30 cellular contexts compared by ENCODE assay signal in the genomic region with DNA sequence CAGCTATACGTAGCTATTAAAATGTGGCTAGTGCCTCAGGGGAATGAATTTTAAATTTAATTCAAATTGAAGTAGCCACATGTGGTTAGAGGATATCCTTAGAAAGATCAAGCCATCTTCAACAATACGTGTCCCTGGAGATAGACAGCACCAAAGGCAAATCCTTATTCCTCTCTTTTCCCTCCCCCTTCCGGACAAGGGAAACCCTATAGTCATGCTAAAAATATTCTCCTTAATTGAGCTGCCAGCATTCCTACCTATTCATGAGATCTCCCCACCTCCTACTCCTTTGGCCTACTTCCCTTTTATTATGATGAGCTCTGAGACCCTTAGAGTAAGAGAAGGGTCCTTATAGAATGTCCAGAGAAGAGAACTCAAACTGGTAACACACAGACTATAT. TPM values are rescaled to one million over a fixed set of nuclear protein-coding genes. Genes with fewer than 3 reads are reported as not detected.
DNase-seq lines count a peak whose midpoint lies in the region; ATAC-seq lines count a peak whose summit lies in the region.
"Had no signal": no experiment of that assay in that cellular context is flagged by ENCODE, and none has a peak within 500 bp of the region (broad histone marks: within the 10 kb centered on the region; RNA-seq: fewer than 3 reads in every experiment).

No MANE protein-coding gene starts in this region.

- no peaks in the 10 kb centered on the region for H3K9me3 Mint-ChIP-seq in activated CD4-positive, alpha-beta T cell treated with anti-CD3 and anti-CD28 coated beads, Interleukin-2, amount 10 ng/mL, durations not matched to agents 7 days and 5 days
- no peaks in the 10 kb centered on the region for H3K9me3 Mint-ChIP-seq in CD8-positive, alpha-beta memory T cell
- no peaks in the 10 kb centered on the region for H3K9me3 Mint-ChIP-seq in activated T-helper 1 cell treated with anti-CD3 and anti-CD28 coated beads, Interleukin-12 subunit alpha, Interleukin-12 subunit beta, Interleukin-2, Interleukin-4 antibody, amounts not matched to agents 30 ng/mL and 10 ng/mL and 1 ng/mL, durations not matched to agents 14 hours and 24 hours and 36 hours
- peaks cover 0 to 5% (median 0%) of the 10 kb centered on the region in 11 donors for H3K9me3 Mint-ChIP-seq in naive thymus-derived CD4-positive, alpha-beta T cell

- H3K27ac Mint-ChIP-seq in activated CD4-positive, alpha-beta T cell treated with anti-CD3 and anti-CD28 coated beads, Interleukin-2, amount 10 ng/mL, durations not matched to agents 7 days and 5 days, result peak overlapping the region; percentile 32
- H3K27ac Mint-ChIP-seq in CD8-positive, alpha-beta memory T cell, result peak overlapping the region in 7 of 8 donors; percentile 93 to 99 (median 97)
- peak overlapping the region; percentile 32 for H3K27ac Mint-ChIP-seq in activated T-helper 1 cell treated with anti-CD3 and anti-CD28 coated beads, Interleukin-12 subunit alpha, Interleukin-12 subunit beta, Interleukin-2, Interleukin-4 antibody, amounts not matched to agents 30 ng/mL and 10 ng/mL and 1 ng/mL, durations not matched to agents 14 hours and 24 hours and 36 hours
- H3K27ac Mint-ChIP-seq in naive thymus-derived CD4-positive, alpha-beta T cell, result peak overlapping the region; percentile 49 to 98 (median 93)

- peaks cover 98% of the 10 kb centered on the region for H3K4me1 ChIP-seq in CD8-positive, alpha-beta memory T cell (ENCODE audit: insufficient read depth, low read length)
- H3K4me1 ChIP-seq in naive thymus-derived CD4-positive, alpha-beta T cell (ENCODE audit: control insufficient read depth in 2 of 2, insufficient read depth in 2 of 2, low read length in 2 of 2), result peaks cover 97 to 98% of the 10 kb centered on the region in 2 donors
- H3K4me1 ChIP-seq: A549 had no signal

- DNase-seq in activated CD4-positive, alpha-beta T cell treated with anti-CD3 and anti-CD28 coated beads, Interleukin-2, amount 10 ng/mL, durations not matched to agents 7 days and 5 days, result no peak
- no peak for DNase-seq in activated CD4-positive, alpha-beta T cell treated with anti-CD3 and anti-CD28 coated beads, Interleukin-2, amount 50 U/mL, for 48 hours
- no peak for DNase-seq in CD8-positive, alpha-beta memory T cell
- DNase-seq in activated T-helper 1 cell treated with anti-CD3 and anti-CD28 coated beads, Interleukin-12 subunit alpha, Interleukin-12 subunit beta, Interleukin-2, Interleukin-4 antibody, amounts not matched to agents 30 ng/mL and 10 ng/mL and 1 ng/mL, durations not matched to agents 14 hours and 24 hours and 36 hours (ENCODE audit: low spot score), result no peak
- no peak for DNase-seq in naive thymus-derived CD4-positive, alpha-beta T cell
- DNase-seq: activated gamma-delta T cell; DMS79; effector CD4-positive, alpha-beta T cell; esophagus squamous epithelium; H9; KBM-7; left colon; NCI-H1048; NCI-H187 treated with DMSO at 0.1 percent for 48 hours; PC-3; SIG-M5; testis; WERI-Rb-1 had no signal

- no peak overlapping the region for H3K4me3 ChIP-seq in CD8-positive, alpha-beta memory T cell (ENCODE audit: low read length)
- H3K4me3 ChIP-seq in naive thymus-derived CD4-positive, alpha-beta T cell (ENCODE audit: low read length), result no peak overlapping the region
- H3K4me3 ChIP-seq: A549, esophagus squamous epithelium, sigmoid colon, testis had no signal

- H3K27ac ChIP-seq in CD8-positive, alpha-beta memory T cell (ENCODE audit: low read depth, low read length), result no peak overlapping the region
- H3K27ac ChIP-seq in naive thymus-derived CD4-positive, alpha-beta T cell (ENCODE audit: low read depth, low read length), result peak overlapping the region; percentile 75
- H3K27ac ChIP-seq: A549, C4-2B, testis, WERI-Rb-1 had no signal

- intact Hi-C loops in activated T-helper 1 cell treated with anti-CD3 and anti-CD28 coated beads, Interleukin-12 subunit alpha, Interleukin-12 subunit beta, Interleukin-2, Interleukin-4 antibody, amounts not matched to agents 30 ng/mL and 10 ng/mL and 1 ng/mL, durations not matched to agents 14 hours and 24 hours and 36 hours (cut with micrococcal nuclease), result no loop called here
- intact Hi-C loops in naive thymus-derived CD4-positive, alpha-beta T cell (cut with micrococcal nuclease), result no loop called here

- H3K36me3 Mint-ChIP-seq in activated CD4-positive, alpha-beta T cell treated with anti-CD3 and anti-CD28 coated beads, Interleukin-2, amount 10 ng/mL, durations not matched to agents 7 days and 5 days (ENCODE audit: low read depth), result peaks cover 99% of the 10 kb centered on the region
- peaks cover 27 to 96% (median 57%) of the 10 kb centered on the region in 3 donors for H3K36me3 Mint-ChIP-seq in CD8-positive, alpha-beta memory T cell
- peaks cover 90% of the 10 kb centered on the region for H3K36me3 Mint-ChIP-seq in activated T-helper 1 cell treated with anti-CD3 and anti-CD28 coated beads, Interleukin-12 subunit alpha, Interleukin-12 subunit beta, Interleukin-2, Interleukin-4 antibody, amounts not matched to agents 30 ng/mL and 10 ng/mL and 1 ng/mL, durations not matched to agents 14 hours and 24 hours and 36 hours (ENCODE audit: low read depth)
- H3K36me3 Mint-ChIP-seq in naive thymus-derived CD4-positive, alpha-beta T cell, result peaks cover 47 to 92% (median 90%) of the 10 kb centered on the region in 5 donors

- no peaks in the 10 kb centered on the region for H3K27me3 Mint-ChIP-seq in activated CD4-positive, alpha-beta T cell treated with anti-CD3 and anti-CD28 coated beads, Interleukin-2, amount 10 ng/mL, durations not matched to agents 7 days and 5 days
- no peaks in the 10 kb centered on the region for H3K27me3 Mint-ChIP-seq in CD8-positive, alpha-beta memory T cell
- H3K27me3 Mint-ChIP-seq in activated T-helper 1 cell treated with anti-CD3 and anti-CD28 coated beads, Interleukin-12 subunit alpha, Interleukin-12 subunit beta, Interleukin-2, Interleukin-4 antibody, amounts not matched to agents 30 ng/mL and 10 ng/mL and 1 ng/mL, durations not matched to agents 14 hours and 24 hours and 36 hours (ENCODE audit: insufficient read depth), result no peaks in the 10 kb centered on the region
- no peaks in the 10 kb centered on the region for H3K27me3 Mint-ChIP-seq in naive thymus-derived CD4-positive, alpha-beta T cell

- no peaks in the 10 kb centered on the region for H3K27me3 ChIP-seq in CD8-positive, alpha-beta memory T cell (ENCODE audit: insufficient read depth, low read length, poor library complexity, severe bottlenecking)
- H3K27me3 ChIP-seq in naive thymus-derived CD4-positive, alpha-beta T cell (ENCODE audit: control insufficient read depth in 2 of 2, insufficient read depth in 2 of 2, low read length in 2 of 2), result no peaks in the 10 kb centered on the region
- H3K27me3 ChIP-seq: esophagus squamous epithelium, sigmoid colon, testis had no signal

- no peak overlapping the region for H3K4me3 Mint-ChIP-seq in activated CD4-positive, alpha-beta T cell treated with anti-CD3 and anti-CD28 coated beads, Interleukin-2, amount 10 ng/mL, durations not matched to agents 7 days and 5 days
- H3K4me3 Mint-ChIP-seq in CD8-positive, alpha-beta memory T cell, result peak overlapping the region; percentile 10 to 76 (median 45)
- H3K4me3 Mint-ChIP-seq in activated T-helper 1 cell treated with anti-CD3 and anti-CD28 coated beads, Interleukin-12 subunit alpha, Interleukin-12 subunit beta, Interleukin-2, Interleukin-4 antibody, amounts not matched to agents 30 ng/mL and 10 ng/mL and 1 ng/mL, durations not matched to agents 14 hours and 24 hours and 36 hours, result no peak overlapping the region
- peak overlapping the region in 9 of 10 donors; percentile 13 to 100 (median 52) for H3K4me3 Mint-ChIP-seq in naive thymus-derived CD4-positive, alpha-beta T cell
- H3K4me3 Mint-ChIP-seq: H9, neural crest cell had no signal

- POLR2A ChIA-PET in activated CD4-positive, alpha-beta T cell treated with anti-CD3 and anti-CD28 coated beads, Interleukin-2, amount 10 ng/mL, durations not matched to agents 7 days and 5 days (lab: Charles Lee), result interaction anchor here (0.9 kb wide), 1 partner anchor 48 kb away, joined by 3 read pairs; no protein-coding TSS in a partner anchor
- POLR2A ChIA-PET in CD8-positive, alpha-beta memory T cell (lab: Charles Lee), result interaction anchor here (16.5 kb wide), 1 partner anchor 9 kb away, joined by 290 read pairs; no protein-coding TSS in a partner anchor
- POLR2A ChIA-PET in naive thymus-derived CD4-positive, alpha-beta T cell (lab: Charles Lee), result interaction anchor here (0.9 to 39.5 kb wide), 5 partner anchors 3 to 1888 kb away, joined by 4 to 1119 read pairs (median 391); partner anchors contain the start of gene LCP2

- peaks cover 100% of the 10 kb centered on the region for H3K4me1 Mint-ChIP-seq in activated CD4-positive, alpha-beta T cell treated with anti-CD3 and anti-CD28 coated beads, Interleukin-2, amount 10 ng/mL, durations not matched to agents 7 days and 5 days
- peaks cover 100% of the 10 kb centered on the region in 3 donors for H3K4me1 Mint-ChIP-seq in CD8-positive, alpha-beta memory T cell
- peaks cover 100% of the 10 kb centered on the region for H3K4me1 Mint-ChIP-seq in activated T-helper 1 cell treated with anti-CD3 and anti-CD28 coated beads, Interleukin-12 subunit alpha, Interleukin-12 subunit beta, Interleukin-2, Interleukin-4 antibody, amounts not matched to agents 30 ng/mL and 10 ng/mL and 1 ng/mL, durations not matched to agents 14 hours and 24 hours and 36 hours (ENCODE audit: low read depth)
- peaks cover 94 to 100% (median 100%) of the 10 kb centered on the region in 7 donors for H3K4me1 Mint-ChIP-seq in naive thymus-derived CD4-positive, alpha-beta T cell

- peaks cover 80% of the 10 kb centered on the region for H3K36me3 ChIP-seq in CD8-positive, alpha-beta memory T cell (ENCODE audit: insufficient read depth, low read length)
- H3K36me3 ChIP-seq in naive thymus-derived CD4-positive, alpha-beta T cell (ENCODE audit: control insufficient read depth in 2 of 3, insufficient read depth in 3 of 3, low read length in 3 of 3), result peaks cover 51 to 91% (median 67%) of the 10 kb centered on the region in 3 experiments
- H3K36me3 ChIP-seq: esophagus squamous epithelium, sigmoid colon, WERI-Rb-1 had no signal

- no peaks in the 10 kb centered on the region for H3K9me3 ChIP-seq in CD8-positive, alpha-beta memory T cell (ENCODE audit: low read length)
- no peaks in the 10 kb centered on the region for H3K9me3 ChIP-seq in naive thymus-derived CD4-positive, alpha-beta T cell (ENCODE audit: control insufficient read depth in 2 of 3, low read length in 3 of 3)
- H3K9me3 ChIP-seq: sigmoid colon, testis had no signal

- no peak for ATAC-seq in naive thymus-derived CD4-positive, alpha-beta T cell
- ATAC-seq in HG03342 (IDR thresholded peaks at IDR 0.05; ENCODE audit: unreplicated experiment) (no peak), GM21381 (IDR thresholded peaks at IDR 0.05; ENCODE audit: unreplicated experiment) (no peak), HG03521 (IDR thresholded peaks at IDR 0.05; ENCODE audit: unreplicated experiment) (no peak)
- ATAC-seq: A549, left colon, PC-3 had no signal

- CTCF ChIA-PET in activated CD4-positive, alpha-beta T cell treated with anti-CD3 and anti-CD28 coated beads, Interleukin-2, amount 10 ng/mL, durations not matched to agents 7 days and 5 days (lab: Charles Lee), result interaction anchor here (0.9 to 1.9 kb wide), 5 partner anchors 10 to 52 kb away, joined by 3 to 6 read pairs (median 3); no protein-coding TSS in a partner anchor
- CTCF ChIA-PET in CD8-positive, alpha-beta memory T cell (lab: Charles Lee), result interaction anchor here (0.6 to 22.4 kb wide), 8 partner anchors 9 to 53 kb away, joined by 3 to 292 read pairs (median 4); partner anchors contain the start of gene LCP2
- CTCF ChIA-PET in naive thymus-derived CD4-positive, alpha-beta T cell (lab: Charles Lee), result interaction anchor here (1.1 to 18.6 kb wide), 3 partner anchors 9 to 52 kb away, joined by 4 to 430 read pairs (median 20); no protein-coding TSS in a partner anchor

RNA-seq across cellular contexts. Expression of gene LCP2, which starts 11.0 kb away (rescaled TPM):
- 100 to 1,000 TPM; 285 to 309 TPM for total RNA-seq in activated CD4-positive, alpha-beta T cell treated with anti-CD3 and anti-CD28 coated beads, Interleukin-2, amount 10 ng/mL, durations not matched to agents 7 days and 5 days
- 100 to 1,000 TPM; 219 to 224 TPM for total RNA-seq in CD8-positive, alpha-beta memory T cell
- polyA plus RNA-seq in CD8-positive, alpha-beta memory T cell, result 288 TPM
- total RNA-seq in activated T-helper 1 cell treated with anti-CD3 and anti-CD28 coated beads, Interleukin-12 subunit alpha, Interleukin-12 subunit beta, Interleukin-2, Interleukin-4 antibody, amounts not matched to agents 30 ng/mL and 10 ng/mL and 1 ng/mL, durations not matched to agents 14 hours and 24 hours and 36 hours, result 350 and 351 TPM in 2 replicates
- total RNA-seq in naive thymus-derived CD4-positive, alpha-beta T cell, result 100 to 1,000 TPM; 291 to 414 (median 306) TPM
- 100 to 1,000 TPM; 189 to 295 TPM for polyA plus RNA-seq in naive thymus-derived CD4-positive, alpha-beta T cell
- total RNA-seq: H9, HT-29, neural crest cell, PC-3 had no signal
- polyA plus RNA-seq: A549 had no signal

RNA-seq across cellular contexts. Expression of gene C5orf58, which starts 53.7 kb away (rescaled TPM):
- not detected for total RNA-seq in activated CD4-positive, alpha-beta T cell treated with anti-CD3 and anti-CD28 coated beads, Interleukin-2, amount 10 ng/mL, durations not matched to agents 7 days and 5 days
- not detected for total RNA-seq in CD8-positive, alpha-beta memory T cell
- polyA plus RNA-seq in CD8-positive, alpha-beta memory T cell, result 0.99 TPM
- total RNA-seq in activated T-helper 1 cell treated with anti-CD3 and anti-CD28 coated beads, Interleukin-12 subunit alpha, Interleukin-12 subunit beta, Interleukin-2, Interleukin-4 antibody, amounts not matched to agents 30 ng/mL and 10 ng/mL and 1 ng/mL, durations not matched to agents 14 hours and 24 hours and 36 hours, result not detected in 2 replicates
- total RNA-seq in naive thymus-derived CD4-positive, alpha-beta T cell, result not detected
- polyA plus RNA-seq in naive thymus-derived CD4-positive, alpha-beta T cell, result 1 to 10 TPM; 1.6 to 2.0 TPM
- total RNA-seq: cerebellum; esophagus squamous epithelium; glomerular endothelial cell; HT-29; left colon; neural crest cell; PC-3; posterior vena cava; sigmoid colon; T-helper 1 cell treated with Interleukin-12 subunit alpha and Interleukin-12 subunit beta and Interleukin-4 antibody, amounts not matched to agents 30 ng/mL and 1 ng/mL, for 36 hours had no signal
- polyA plus RNA-seq: A549, sigmoid colon had no signal

Comparison
In these comparisons a context has a peak if more than half of its experiments do, and no peak if none do; other contexts are left out.
1. H3K27ac Mint-ChIP-seq: peak in every context shown above with its lines; median percentile 97 in CD8-positive, alpha-beta memory T cell; 93 in naive thymus-derived CD4-positive, alpha-beta T cell; 32 in activated CD4-positive, alpha-beta T cell treated with anti-CD3 and anti-CD28 coated beads, Interleukin-2, amount 10 ng/mL, durations not matched to agents 7 days and 5 days; 32 in activated T-helper 1 cell treated with anti-CD3 and anti-CD28 coated beads, Interleukin-12 subunit alpha, Interleukin-12 subunit beta, Interleukin-2, Interleukin-4 antibody, amounts not matched to agents 30 ng/mL and 10 ng/mL and 1 ng/mL, durations not matched to agents 14 hours and 24 hours and 36 hours.
2. H3K4me3 Mint-ChIP-seq: peak in CD8-positive, alpha-beta memory T cell (7 of 7) and naive thymus-derived CD4-positive, alpha-beta T cell (9 of 10); none in activated CD4-positive, alpha-beta T cell treated with anti-CD3 and anti-CD28 coated beads, Interleukin-2, amount 10 ng/mL, durations not matched to agents 7 days and 5 days (single experiment) and activated T-helper 1 cell treated with anti-CD3 and anti-CD28 coated beads, Interleukin-12 subunit alpha, Interleukin-12 subunit beta, Interleukin-2, Interleukin-4 antibody, amounts not matched to agents 30 ng/mL and 10 ng/mL and 1 ng/mL, durations not matched to agents 14 hours and 24 hours and 36 hours (single experiment).